9 cellular contexts compared by ENCODE assay signal in the genomic region with DNA sequence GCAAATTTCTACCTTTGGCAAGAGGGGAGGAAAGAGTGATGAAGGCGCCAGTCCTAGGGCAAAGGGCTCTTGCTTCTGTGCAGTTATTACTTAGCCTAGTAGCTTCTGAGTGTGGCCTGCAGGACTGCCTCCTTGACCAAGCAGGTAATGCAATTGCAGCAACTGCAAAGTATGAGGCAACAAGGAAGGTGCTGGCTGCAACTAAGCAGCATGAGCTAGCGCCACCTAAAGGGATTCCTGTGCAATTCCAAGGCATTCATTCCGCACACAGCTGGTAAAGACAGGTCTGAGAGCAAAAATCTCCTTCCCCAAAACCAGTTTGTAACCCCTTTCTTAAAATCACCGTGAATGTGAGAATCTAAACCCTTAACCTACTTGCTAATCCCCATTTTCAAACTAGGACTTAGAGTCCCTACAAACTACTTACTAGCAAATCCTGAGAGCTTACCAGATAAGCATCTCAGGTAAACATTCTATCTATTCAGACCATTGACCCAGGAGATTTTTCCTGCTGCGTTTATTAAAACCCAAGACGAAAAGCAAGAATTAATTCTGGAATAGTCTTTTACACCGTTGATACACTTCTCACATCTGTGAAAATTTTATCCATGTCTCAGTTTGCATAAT.
DNase-seq lines count a peak whose midpoint lies in the region; ATAC-seq and TF ChIP-seq lines count a peak whose summit lies in the region.
"Had no signal": no experiment of that assay in that cellular context is flagged by ENCODE, and none has a peak within 500 bp of the region (broad histone marks: within the 10 kb centered on the region; RNA-seq: fewer than 3 reads in every experiment).

No MANE protein-coding gene starts in this region.

- H3K4me3 ChIP-seq in GM23248 (no peak overlapping the region), fibroblast of villous mesenchyme (ENCODE audit: low read depth, low read length) (no peak overlapping the region), Peyer's patch (no peak overlapping the region)
- H3K4me3 ChIP-seq: adrenal gland had no signal

- H3K4me3 Mint-ChIP-seq in stimulated activated memory B cell treated with anti-CD40 and anti-IgM and Interleukin-4, amounts not matched to agents 10 μg/mL and 1 μg/mL and 100 μg/mL, for 72 hours, result no peak overlapping the region

- H3K4me1 ChIP-seq in GM23248 (ENCODE audit: insufficient read depth) (no peaks in the 10 kb centered on the region; the same call in 1 of the 2 replicates), Peyer's patch (no peaks in the 10 kb centered on the region)
- H3K4me1 ChIP-seq: adrenal gland had no signal

- peaks cover 17% of the 10 kb centered on the region for H3K27me3 ChIP-seq in GM23248 (replicated peaks; ENCODE audit: insufficient read depth)
- no peaks in the 10 kb centered on the region for H3K27me3 ChIP-seq in Peyer's patch
- H3K27me3 ChIP-seq: adrenal gland had no signal

- no peaks in the 10 kb centered on the region for H3K9me2 ChIP-seq in GM23248 (ENCODE audit: insufficient read depth)

- H3K36me3 ChIP-seq in GM23248 (ENCODE audit: low read depth), result no peaks in the 10 kb centered on the region
- H3K36me3 ChIP-seq in Peyer's patch, result no peaks in the 10 kb centered on the region
- H3K36me3 ChIP-seq: adrenal gland had no signal

- 45 to 50% methylated on average over 7 of the region's 7 CpGs for WGBS in GM23248 (ENCODE audit: low coverage in 1 of 2, low lambda C conversion rate in 2 of 2, missing lambda C conversion rate in 2 of 2), 2 experiments

- no peak overlapping the region for H3K4me2 ChIP-seq in GM23248 (ENCODE audit: unreplicated experiment)

- no peaks in the 10 kb centered on the region for H3K79me2 ChIP-seq in GM23248 (ENCODE audit: insufficient read depth)

- no peak for ATAC-seq in HG03520 (IDR thresholded peaks at IDR 0.05; ENCODE audit: unreplicated experiment)
- ATAC-seq in stimulated activated memory B cell treated with anti-CD40 and anti-IgM and Interleukin-4, amounts not matched to agents 10 μg/mL and 1 μg/mL and 100 μg/mL, for 72 hours, result no peak
- ATAC-seq in GM21515 (IDR thresholded peaks at IDR 0.05; ENCODE audit: unreplicated experiment), result no peak

- no peak for TF ChIP-seq POLR2A in Peyer's patch (IDR thresholded peaks at IDR 0.05)

- TF ChIP-seq CTCF in fibroblast of villous mesenchyme (IDR thresholded peaks at IDR 0.05; ENCODE audit: insufficient read depth, low read depth, low read length), result peak; percentile 78
- peak in 2 of 6 experiments; percentile 13 to 17 for TF ChIP-seq CTCF in Peyer's patch (IDR thresholded peaks at IDR 0.05)

- peaks cover 10% of the 10 kb centered on the region for H3K4me1 Mint-ChIP-seq in stimulated activated memory B cell treated with anti-CD40 and anti-IgM and Interleukin-4, amounts not matched to agents 10 μg/mL and 1 μg/mL and 100 μg/mL, for 72 hours

- no peak overlapping the region for H3K27ac ChIP-seq in GM23248
- no peak overlapping the region for H3K27ac ChIP-seq in Peyer's patch
- H3K27ac ChIP-seq: adrenal gland had no signal

- peaks cover 13% of the 10 kb centered on the region for H3K9me3 Mint-ChIP-seq in stimulated activated memory B cell treated with anti-CD40 and anti-IgM and Interleukin-4, amounts not matched to agents 10 μg/mL and 1 μg/mL and 100 μg/mL, for 72 hours

- no peak overlapping the region for H2AFZ ChIP-seq in GM23248

- H3K9me3 ChIP-seq in GM23248 (ENCODE audit: low read depth), result no peaks in the 10 kb centered on the region
- no peaks in the 10 kb centered on the region for H3K9me3 ChIP-seq in Peyer's patch
- H3K9me3 ChIP-seq: adrenal gland had no signal

- H3K36me3 Mint-ChIP-seq in stimulated activated memory B cell treated with anti-CD40 and anti-IgM and Interleukin-4, amounts not matched to agents 10 μg/mL and 1 μg/mL and 100 μg/mL, for 72 hours, result no peaks in the 10 kb centered on the region

- H3F3A ChIP-seq in GM23248 (ENCODE audit: insufficient read depth), result peaks cover 16% of the 10 kb centered on the region; the same call in 1 of the 2 replicates

- in situ Hi-C loops in GM23248 (cut with MboI), result no loop called here

- H4K20me1 ChIP-seq in GM23248 (ENCODE audit: insufficient read depth), result no peaks in the 10 kb centered on the region

- no peak overlapping the region for H3K9ac ChIP-seq in GM23248

- H3K27me3 Mint-ChIP-seq in stimulated activated memory B cell treated with anti-CD40 and anti-IgM and Interleukin-4, amounts not matched to agents 10 μg/mL and 1 μg/mL and 100 μg/mL, for 72 hours, result peaks cover 47% of the 10 kb centered on the region

- DNase-seq in AG08396 (ENCODE audit: low spot score) (peak; percentile 10), GM23248 (peak; percentile 43), NCI-H82 treated with DMSO at 0.1 percent for 48 hours (lab: John Stamatoyannopoulos, UW; ENCODE audit: unreplicated experiment) (peak; percentile 97), fibroblast of villous mesenchyme (ENCODE audit: low read depth) (peak; percentile 58), Peyer's patch (no peak)

- H3K27ac Mint-ChIP-seq in stimulated activated memory B cell treated with anti-CD40 and anti-IgM and Interleukin-4, amounts not matched to agents 10 μg/mL and 1 μg/mL and 100 μg/mL, for 72 hours, result no peak overlapping the region

Comparison
In these comparisons a context has a peak if more than half of its experiments do, and no peak if none do; other contexts are left out.
1. DNase-seq: peak in AG08396 (single experiment), GM23248 (single experiment), NCI-H82 treated with DMSO at 0.1 percent for 48 hours (single experiment) and fibroblast of villous mesenchyme (single experiment); none in Peyer's patch (0 of 3).